In genomic region chr1:179017383-179018326, GRCh38 we compare ENCODE assay signal across 11 cellular contexts. TPM values are rescaled to one million over a fixed set of nuclear protein-coding genes. Genes with fewer than 3 reads are reported as not detected.
DNase-seq lines count a peak whose midpoint lies in the region; ATAC-seq and TF ChIP-seq lines count a peak whose summit lies in the region.
"Had no signal": no experiment of that assay in that cellular context is flagged by ENCODE, and none has a peak within 500 bp of the region (broad histone marks: within the 10 kb centered on the region; RNA-seq: fewer than 3 reads in every experiment).

No MANE protein-coding gene starts in this region.

- H3K27me3 ChIP-seq in GM23338 (ENCODE audit: insufficient read depth) (no peaks in the 10 kb centered on the region), SK-N-SH (ENCODE audit: insufficient read depth) (no peaks in the 10 kb centered on the region), skeletal muscle satellite cell (ENCODE audit: control insufficient read depth, insufficient read depth, low read length) (no peaks in the 10 kb centered on the region)
- H3K27me3 ChIP-seq in effector memory CD4-positive, alpha-beta T cell (replicated peaks; ENCODE audit: control insufficient read depth, insufficient read depth, low read length, poor library complexity, severe bottlenecking), result no peaks in the 10 kb centered on the region

- H3K9ac ChIP-seq in SK-N-SH (no peak overlapping the region), skeletal muscle satellite cell (ENCODE audit: low read depth, low read length) (no peak overlapping the region)

- DNase-seq in GM23338 (ENCODE audit: low spot score) (no peak), SK-N-SH (no peak), fibroblast of mammary gland (ENCODE audit: low read depth) (peak; percentile 61), activated gamma-delta T cell (lab: John Stamatoyannopoulos, UW) (no peak), NCI-H1092 (lab: John Stamatoyannopoulos, UW) (no peak)
- DNase-seq in effector memory CD4-positive, alpha-beta T cell, result no peak
- DNase-seq: activated CD4-positive, alpha-beta T cell treated with anti-CD3 and anti-CD28 coated beads for 36 hours; naive thymus-derived CD8-positive, alpha-beta T cell had no signal

- H3K9me2 ChIP-seq in GM23338 (ENCODE audit: insufficient read depth) (no peaks in the 10 kb centered on the region; the same call in 1 of the 2 replicates), SK-N-SH (no peaks in the 10 kb centered on the region)

- no peak for TF ChIP-seq EP300 in SK-N-SH (IDR thresholded peaks at IDR 0.05; ENCODE audit: borderline replicate concordance in 1 of 2, low read depth in 1 of 2, low read length in 1 of 2)

- H3K36me3 ChIP-seq in GM23338 (ENCODE audit: insufficient read depth), result no peaks in the 10 kb centered on the region
- no peaks in the 10 kb centered on the region for H3K36me3 ChIP-seq in SK-N-SH (replicated peaks in 1 of 2; ENCODE audit: control insufficient read depth in 1 of 2, insufficient read depth in 2 of 2, low read length in 1 of 2)
- H3K36me3 ChIP-seq in skeletal muscle satellite cell (ENCODE audit: insufficient read depth, low read length), result no peaks in the 10 kb centered on the region
- H3K36me3 ChIP-seq in effector memory CD4-positive, alpha-beta T cell (ENCODE audit: control insufficient read depth, insufficient read depth, low read length), result no peaks in the 10 kb centered on the region

- H3K27ac Mint-ChIP-seq in GM23338, result no peak overlapping the region
- H3K27ac Mint-ChIP-seq: activated CD4-positive, alpha-beta T cell treated with anti-CD3 and anti-CD28 coated beads for 36 hours; activated naive CD4-positive, alpha-beta T cell treated with anti-CD3 and anti-CD28 coated beads, Interleukin-2, amount 50 U/mL, for 24 hours had no signal

- H3K9me3 Mint-ChIP-seq in GM23338, result no peaks in the 10 kb centered on the region
- H3K9me3 Mint-ChIP-seq: activated naive CD4-positive, alpha-beta T cell treated with anti-CD3 and anti-CD28 coated beads, Interleukin-2, amount 50 U/mL, for 24 hours; naive thymus-derived CD8-positive, alpha-beta T cell had no signal

- H3K79me2 ChIP-seq in GM23338 (replicated peaks; ENCODE audit: insufficient read depth), result no peaks in the 10 kb centered on the region
- no peaks in the 10 kb centered on the region for H3K79me2 ChIP-seq in SK-N-SH (ENCODE audit: insufficient read depth)

- H3K36me3 Mint-ChIP-seq in GM23338 (ENCODE audit: low read depth), result no peaks in the 10 kb centered on the region
- H3K36me3 Mint-ChIP-seq: activated naive CD4-positive, alpha-beta T cell treated with anti-CD3 and anti-CD28 coated beads, Interleukin-2, amount 50 U/mL, for 24 hours; naive thymus-derived CD8-positive, alpha-beta T cell had no signal

- H3K9me3 ChIP-seq in SK-N-SH (no peaks in the 10 kb centered on the region), skeletal muscle satellite cell (replicated peaks; ENCODE audit: low read length) (no peaks in the 10 kb centered on the region)
- H3K9me3 ChIP-seq in effector memory CD4-positive, alpha-beta T cell (ENCODE audit: control insufficient read depth, low read length), result no peaks in the 10 kb centered on the region

- H4K20me1 ChIP-seq in GM23338 (replicated peaks; ENCODE audit: insufficient read depth) (no peaks in the 10 kb centered on the region), SK-N-SH (ENCODE audit: insufficient read depth) (no peaks in the 10 kb centered on the region)

- POLR2A ChIA-PET in SK-N-SH (lab: Yijun Ruan, JAX), result interaction anchor here (0.9 kb wide), 1 partner anchor 22 kb away, joined by 4 read pairs; no protein-coding TSS in a partner anchor

- H3K4me3 Mint-ChIP-seq in GM23338, result no peak overlapping the region
- H3K4me3 Mint-ChIP-seq: activated CD4-positive, alpha-beta T cell treated with anti-CD3 and anti-CD28 coated beads for 36 hours; activated naive CD4-positive, alpha-beta T cell treated with anti-CD3 and anti-CD28 coated beads, Interleukin-2, amount 50 U/mL, for 24 hours; naive thymus-derived CD8-positive, alpha-beta T cell had no signal

- H3K27me3 Mint-ChIP-seq in GM23338 (ENCODE audit: insufficient read depth, low read depth, poor library complexity), result no peaks in the 10 kb centered on the region
- H3K27me3 Mint-ChIP-seq: activated CD4-positive, alpha-beta T cell treated with anti-CD3 and anti-CD28 coated beads for 36 hours; activated naive CD4-positive, alpha-beta T cell treated with anti-CD3 and anti-CD28 coated beads, Interleukin-2, amount 50 U/mL, for 24 hours had no signal

- H3K4me2 ChIP-seq in GM23338, result no peak overlapping the region
- H3K4me2 ChIP-seq in SK-N-SH, result peak overlapping the region; percentile 31; the same call in 1 of the 2 replicates
- H3K4me2 ChIP-seq in skeletal muscle satellite cell (ENCODE audit: low read length), result peak overlapping the region; percentile 67

- TF ChIP-seq CTCF in GM23338 (conservative IDR thresholded peaks at IDR 0.05; ENCODE audit: low read depth in 2 of 2) (no peak), SK-N-SH (IDR thresholded peaks at IDR 0.05) (no peak), fibroblast of mammary gland (conservative IDR thresholded peaks at IDR 0.05; ENCODE audit: control insufficient read depth, insufficient read depth, low read depth, low read length) (no peak)

- peak overlapping the region; percentile 59; the same call in 1 of the 2 replicates for H2AFZ ChIP-seq in GM23338
- peak overlapping the region; percentile 78; the same call in 1 of the 2 replicates for H2AFZ ChIP-seq in SK-N-SH (ENCODE audit: low read depth)

- WGBS in SK-N-SH (ENCODE audit: low lambda C conversion rate), result 56% methylated on average over 3 of the region's 3 CpGs

- ATAC-seq in GM23338 (no peak), GM18502 (IDR thresholded peaks at IDR 0.05; ENCODE audit: poor library complexity, unreplicated experiment) (no peak)
- ATAC-seq: activated CD4-positive, alpha-beta T cell treated with anti-CD3 and anti-CD28 coated beads for 36 hours; naive thymus-derived CD8-positive, alpha-beta T cell had no signal

- CTCF ChIA-PET in SK-N-SH (lab: Yijun Ruan, JAX), result interaction anchor here (0.8 to 2.3 kb wide), 8 partner anchors 11 to 718 kb away, joined by 3 to 21 read pairs (median 4); no protein-coding TSS in a partner anchor

- no peaks in the 10 kb centered on the region for H3F3A ChIP-seq in GM23338 (replicated peaks; ENCODE audit: low read depth)
- H3F3A ChIP-seq in SK-N-SH (replicated peaks; ENCODE audit: insufficient read depth), result peaks cover 4% of the 10 kb centered on the region

- H3K27ac ChIP-seq in GM23338 (ENCODE audit: low read depth) (no peak overlapping the region), SK-N-SH (ENCODE audit: low read depth in 2 of 2, low read length in 1 of 2) (peak overlapping the region; percentile 15 to 39; a peak in 2 of 4 replicates)
- H3K27ac ChIP-seq in effector memory CD4-positive, alpha-beta T cell (ENCODE audit: insufficient read depth, low read length, poor library complexity, severe bottlenecking), result no peak overlapping the region

- no peaks in the 10 kb centered on the region; the same call in 2 of the 3 replicates for H3K4me1 Mint-ChIP-seq in GM23338
- H3K4me1 Mint-ChIP-seq: activated naive CD4-positive, alpha-beta T cell treated with anti-CD3 and anti-CD28 coated beads, Interleukin-2, amount 50 U/mL, for 24 hours had no signal

- no peak for TF ChIP-seq RAD21 in SK-N-SH (IDR thresholded peaks at IDR 0.05; ENCODE audit: low read length)

- H3K4me3 ChIP-seq in GM23338 (no peak overlapping the region), SK-N-SH (ENCODE audit: low read depth in 2 of 2, low read length in 1 of 2) (no peak overlapping the region; a peak in 1 of 4 replicates), fibroblast of mammary gland (ENCODE audit: control insufficient read depth, low read depth, low read length) (no peak overlapping the region), skeletal muscle satellite cell (ENCODE audit: low read length) (peak overlapping the region; percentile 10)
- no peak overlapping the region for H3K4me3 ChIP-seq in effector memory CD4-positive, alpha-beta T cell (ENCODE audit: insufficient read depth, low read depth, low read length, poor library complexity, severe bottlenecking)

- H3K4me1 ChIP-seq in GM23338 (ENCODE audit: insufficient read depth) (no peaks in the 10 kb centered on the region), SK-N-SH (ENCODE audit: control insufficient read depth in 1 of 2, insufficient read depth in 2 of 2, low read depth in 1 of 2, low read length in 1 of 2) (peaks cover 8 to 18% of the 10 kb centered on the region in 2 experiments; a peak in 3 of 4 replicates), skeletal muscle satellite cell (ENCODE audit: control insufficient read depth, insufficient read depth, low read length) (peaks cover 27% of the 10 kb centered on the region)
- H3K4me1 ChIP-seq in effector memory CD4-positive, alpha-beta T cell (ENCODE audit: control insufficient read depth, insufficient read depth, low read length, poor library complexity, severe bottlenecking), result peaks cover 4% of the 10 kb centered on the region

TF ChIP-seq in GM23338, 12 proteins besides CTCF, POLR2A, EP300 and RAD21 (continues in another document):
- no peak for TF ChIP-seq ZNF114 (CRISPR knock-in tag; IDR thresholded peaks at IDR 0.05)
- no peak for TF ChIP-seq CREB1 (CRISPR knock-in tag; IDR thresholded peaks at IDR 0.05; ENCODE audit: low read depth)
- no peak for TF ChIP-seq STAT1 (IDR thresholded peaks at IDR 0.05; ENCODE audit: unreplicated experiment)

TF ChIP-seq in SK-N-SH, 30 proteins besides CTCF, POLR2A, EP300 and RAD21 (continues in another document):
- no peak for TF ChIP-seq GABPA (IDR thresholded peaks at IDR 0.05; ENCODE audit: low read depth)
- no peak for TF ChIP-seq USF2 (IDR thresholded peaks at IDR 0.05; ENCODE audit: borderline replicate concordance, low read depth, low read length)
- TF ChIP-seq MAX (IDR thresholded peaks at IDR 0.05; ENCODE audit: low read depth), result no peak
- no peak for TF ChIP-seq TEAD4 (IDR thresholded peaks at IDR 0.05; ENCODE audit: borderline replicate concordance, insufficient read depth)
- TF ChIP-seq CHD2 (IDR thresholded peaks at IDR 0.05; ENCODE audit: low read length, partially characterized antibody), result no peak

RNA-seq across cellular contexts. Expression of gene FAM20B, which starts 8.0 kb away (rescaled TPM):
- total RNA-seq in GM23338 (2014; rRNA removed; shearing (Covaris generic)), result 19.9 and 22.5 TPM in 2 replicates
- 4.7 and 5.3 TPM in 2 replicates for polyA plus RNA-seq in GM23338 (2016; fragmentation: Nextera tagmentation; extraction: Ambion mirVana)
- polyA plus RNA-seq in SK-N-SH (2012; rRNA removed), result 14.9 and 17.5 TPM in 2 replicates
- 19.2 and 20.8 TPM in 2 replicates for polyA plus RNA-seq in SK-N-SH (2012; cell fraction: cytosol; rRNA removed)
- polyA plus RNA-seq in SK-N-SH (2012; cell fraction: nucleus; rRNA removed), result 6.8 and 10.6 TPM in 2 replicates
- 32.1 and 33.5 TPM in 2 replicates for total RNA-seq in skeletal muscle satellite cell (2012; rRNA removed)

Comparison
In these comparisons a context has a peak if more than half of its experiments do, and no peak if none do; other contexts are left out.
1. H3K27ac ChIP-seq: peak in SK-N-SH (2 of 2); none in GM23338 (single experiment) and effector memory CD4-positive, alpha-beta T cell (single experiment).